In the genomic region with DNA sequence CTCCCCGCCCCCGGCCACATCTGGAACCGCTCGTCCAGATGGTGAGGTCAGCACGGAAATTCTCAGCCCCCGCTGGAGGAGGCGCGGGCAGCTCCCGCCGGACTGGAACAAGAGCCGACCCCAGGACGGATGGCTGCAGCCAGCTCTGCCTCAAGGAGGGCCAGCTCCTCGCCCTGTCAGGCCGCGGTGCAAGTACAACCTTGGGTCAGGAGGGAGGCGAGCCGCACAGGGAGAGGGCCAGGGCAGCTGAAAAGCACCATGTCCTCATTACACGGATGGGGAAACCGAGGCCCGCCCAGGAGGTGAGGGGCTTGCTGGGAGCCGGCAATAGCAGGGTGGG, we compare ENCODE assay signal across 28 cellular contexts. TPM values are rescaled to one million over a fixed set of nuclear protein-coding genes. Genes with fewer than 3 reads are reported as not detected.
"Had no signal": no experiment of that assay in that cellular context is flagged by ENCODE, and none has a peak within 500 bp of the region (broad histone marks: within the 10 kb centered on the region; RNA-seq: fewer than 3 reads in every experiment).

No MANE protein-coding gene starts in this region.

- H3K27me3 Mint-ChIP-seq: natural killer cell treated with Interleukin-12 subunit alpha and Interleukin-12 subunit beta and Interleukin-15 and Interleukin-18, amount 100 ng/mL, for 72 hours; stimulated activated naive CD8-positive, alpha-beta T cell treated with anti-CD3 and anti-CD28 coated beads, Interleukin-15, amount 100 ng/mL, for 72 hours had no signal

- H3K9me3 Mint-ChIP-seq: natural killer cell treated with Interleukin-12 subunit alpha and Interleukin-12 subunit beta and Interleukin-15 and Interleukin-18, amount 100 ng/mL, for 72 hours; stimulated activated effector memory CD8-positive, alpha-beta T cell treated with anti-CD3 and anti-CD28 coated beads, Interleukin-12 subunit alpha, Interleukin-12 subunit beta, amount 100 ng/mL, for 72 hours had no signal

- H3K36me3 Mint-ChIP-seq: brain; natural killer cell treated with Interleukin-12 subunit alpha and Interleukin-12 subunit beta and Interleukin-15 and Interleukin-18, amount 100 ng/mL, for 72 hours; stimulated activated effector memory CD8-positive, alpha-beta T cell treated with anti-CD3 and anti-CD28 coated beads, Interleukin-12 subunit alpha, Interleukin-12 subunit beta, amount 100 ng/mL, for 72 hours; WTC11 had no signal

- H3K4me3 Mint-ChIP-seq: activated naive CD4-positive, alpha-beta T cell treated with anti-CD3 and anti-CD28 coated beads, Interleukin-2, amount 10 ng/mL, durations not matched to agents 7 days and 5 days; brain; natural killer cell treated with Interleukin-12 subunit alpha and Interleukin-12 subunit beta and Interleukin-15 and Interleukin-18, amount 100 ng/mL, for 72 hours; stimulated activated effector memory CD8-positive, alpha-beta T cell treated with anti-CD3 and anti-CD28 coated beads, Interleukin-12 subunit alpha, Interleukin-12 subunit beta, amount 100 ng/mL, for 72 hours; stimulated activated naive CD8-positive, alpha-beta T cell treated with anti-CD3 and anti-CD28 coated beads, Interleukin-15, amount 100 ng/mL, for 72 hours; WTC11 had no signal

- H3K4me3 ChIP-seq: gastrocnemius medialis, tibial artery, uterus had no signal

- ATAC-seq: esophagus mucosa; gastrocnemius medialis; natural killer cell treated with Interleukin-12 subunit alpha and Interleukin-12 subunit beta and Interleukin-15 and Interleukin-18, amount 100 ng/mL, for 72 hours; sciatic nerve; stimulated activated effector memory CD8-positive, alpha-beta T cell treated with anti-CD3 and anti-CD28 coated beads, Interleukin-12 subunit alpha, Interleukin-12 subunit beta, amount 100 ng/mL, for 72 hours; stimulated activated naive CD8-positive, alpha-beta T cell treated with anti-CD3 and anti-CD28 coated beads, Interleukin-15, amount 100 ng/mL, for 72 hours; WTC11 had no signal

- H3K36me3 ChIP-seq: gastrocnemius medialis, tibial artery, uterus had no signal

- FAIRE-seq: endothelial cell of umbilical vein, small intestine had no signal

- DNase-seq: activated CD4-positive, alpha-beta T cell treated with anti-CD3 and anti-CD28 coated beads, Interleukin-2, amount 50 U/mL, for 4 hours; activated CD8-positive, alpha-beta memory T cell treated with anti-CD3 and anti-CD28 coated beads for 24 hours; activated CD8-positive, alpha-beta memory T cell treated with anti-CD3 and anti-CD28 coated beads, Interleukin-2, amount 50 U/mL, for 4 hours; activated naive CD4-positive, alpha-beta T cell treated with anti-CD3 and anti-CD28 coated beads, Interleukin-2, amount 10 ng/mL, durations not matched to agents 7 days and 5 days; activated T-cell treated with anti-CD3 and anti-CD28 coated beads, Interleukin-2, amount 50 U/mL, for 48 hours; dermis blood vessel endothelial cell; effector memory CD4-positive, alpha-beta T cell; gastrocnemius medialis; hippocampal formation; nucleus accumbens; posterior cingulate gyrus; small intestine; stimulated activated CD4-positive, alpha-beta T cell treated with anti-CD3 and anti-CD28 coated beads, Interleukin-2, amount 100 ng/mL, for 24 hours; stimulated activated naive CD8-positive, alpha-beta T cell treated with anti-CD3 and anti-CD28 coated beads, Interleukin-15, amount 100 ng/mL, for 72 hours; T-helper 9 cell; tibial artery; uterus had no signal

- H3K27me3 ChIP-seq: uterus had no signal

- H3K27ac Mint-ChIP-seq: activated naive CD4-positive, alpha-beta T cell treated with anti-CD3 and anti-CD28 coated beads, Interleukin-2, amount 10 ng/mL, durations not matched to agents 7 days and 5 days; natural killer cell treated with Interleukin-12 subunit alpha and Interleukin-12 subunit beta and Interleukin-15 and Interleukin-18, amount 100 ng/mL, for 72 hours; stimulated activated naive CD8-positive, alpha-beta T cell treated with anti-CD3 and anti-CD28 coated beads, Interleukin-15, amount 100 ng/mL, for 72 hours; WTC11 had no signal

RNA-seq across cellular contexts. Expression of a gene that starts 3.8 kb away (rescaled TPM):
- total RNA-seq: aorta; cardiac septum; dermis blood vessel endothelial cell; endothelial cell of umbilical vein; esophagus mucosa; gastrocnemius medialis; liver; natural killer cell treated with Interleukin-12 subunit alpha and Interleukin-12 subunit beta and Interleukin-15 and Interleukin-18, amount 100 ng/mL, for 72 hours; sciatic nerve; T-helper 1 cell treated with Interleukin-12 subunit alpha and Interleukin-12 subunit beta and Interleukin-4 antibody, amounts not matched to agents 30 ng/mL and 1 ng/mL, for 36 hours; uterus; WTC11 had no signal
- polyA plus RNA-seq: aorta, endothelial cell of umbilical vein, liver, small intestine had no signal
